In the genomic region with DNA sequence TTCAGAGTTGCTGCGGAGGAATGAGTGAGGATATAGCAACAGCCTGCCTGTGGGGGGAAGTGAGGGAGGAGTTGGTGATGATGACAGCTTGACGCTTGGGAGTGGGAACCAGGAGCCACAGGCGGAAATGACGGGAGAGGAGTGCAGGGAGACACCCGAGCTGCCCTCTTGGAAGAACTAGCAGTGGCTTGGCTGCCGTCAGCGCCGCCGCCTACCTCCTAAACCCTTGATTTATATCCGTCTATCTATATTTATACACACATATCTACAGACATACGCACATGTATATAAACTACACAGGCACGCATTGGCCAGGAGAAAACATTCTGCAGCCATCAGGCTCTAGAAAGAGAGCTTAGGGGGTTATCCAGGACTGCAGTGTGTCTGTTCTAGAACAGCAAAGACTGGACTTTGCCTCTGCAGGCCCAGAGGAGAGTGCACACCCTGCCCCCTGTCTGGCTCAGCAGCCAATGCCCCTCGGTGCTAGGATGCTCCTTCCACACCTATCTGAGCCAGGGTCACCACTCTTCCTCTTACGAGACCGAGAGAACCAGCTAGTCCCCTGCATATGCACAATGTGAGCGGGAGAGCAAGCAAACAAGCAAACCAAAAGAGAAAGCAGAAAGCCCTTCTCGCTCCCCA, we compare ENCODE assay signal across 8 cellular contexts. TPM values are rescaled to one million over a fixed set of nuclear protein-coding genes. Genes with fewer than 3 reads are reported as not detected.
DNase-seq lines count a peak whose midpoint lies in the region; ATAC-seq and TF ChIP-seq lines count a peak whose summit lies in the region.

No MANE protein-coding gene starts in this region.

- H3K36me3 ChIP-seq in WERI-Rb-1 (no peaks in the 10 kb centered on the region), right atrium auricular region (no peaks in the 10 kb centered on the region), skeletal muscle satellite cell (ENCODE audit: insufficient read depth, low read length) (no peaks in the 10 kb centered on the region)

- peak overlapping the region; percentile 40 for H3K27ac ChIP-seq in WERI-Rb-1
- peak overlapping the region in 1 of 2 donors; percentile 39 for H3K27ac ChIP-seq in right atrium auricular region

- H3K4me1 ChIP-seq in right atrium auricular region = peaks cover 0 to 27% of the 10 kb centered on the region in 2 donors
- H3K4me1 ChIP-seq in skeletal muscle satellite cell (ENCODE audit: control insufficient read depth, insufficient read depth, low read length) = peaks cover 13% of the 10 kb centered on the region

- TF ChIP-seq CTCF in WERI-Rb-1 (IDR thresholded peaks at IDR 0.05; ENCODE audit: low read depth, low read length) (no peak), right atrium auricular region (IDR thresholded peaks at IDR 0.05) (no peak)

- H3K27me3 ChIP-seq in WERI-Rb-1 (ENCODE audit: insufficient read depth, low read depth, severe bottlenecking) = no peaks in the 10 kb centered on the region
- H3K27me3 ChIP-seq in right atrium auricular region = no peaks in the 10 kb centered on the region
- H3K27me3 ChIP-seq in skeletal muscle satellite cell (ENCODE audit: control insufficient read depth, insufficient read depth, low read length) = peaks cover 16% of the 10 kb centered on the region

- H3K4me3 ChIP-seq in WERI-Rb-1 (ENCODE audit: low read depth, low read length) = no peak overlapping the region
- H3K4me3 ChIP-seq in right atrium auricular region = no peak overlapping the region
- peak overlapping the region; percentile 40 for H3K4me3 ChIP-seq in skeletal muscle satellite cell (ENCODE audit: low read length)

- no peaks in the 10 kb centered on the region for H3K9me3 ChIP-seq in WERI-Rb-1 (ENCODE audit: severe bottlenecking)
- no peaks in the 10 kb centered on the region for H3K9me3 ChIP-seq in right atrium auricular region
- H3K9me3 ChIP-seq in skeletal muscle satellite cell (replicated peaks; ENCODE audit: low read length) = no peaks in the 10 kb centered on the region

- H3K9ac ChIP-seq in skeletal muscle satellite cell (ENCODE audit: low read depth, low read length) = peak overlapping the region; percentile 23

- peak; percentile 77 for DNase-seq in HCEC 1CT
- DNase-seq in WERI-Rb-1 = peak; percentile 67
- DNase-seq in right atrium auricular region (ENCODE audit: low spot score) = peak; percentile 85
- no peak for DNase-seq in DMS114 treated with DMSO at 0.1 percent for 48 hours (lab: John Stamatoyannopoulos, UW; ENCODE audit: unreplicated experiment)
- no peak for DNase-seq in DMS53 (lab: John Stamatoyannopoulos, UW)

- H3K4me2 ChIP-seq in skeletal muscle satellite cell (ENCODE audit: low read length) = peak overlapping the region; percentile 74

- ATAC-seq in GM18873 (IDR thresholded peaks at IDR 0.05; ENCODE audit: low FRiP score, unreplicated experiment) = no peak
- no peak for ATAC-seq in GM21529 (IDR thresholded peaks at IDR 0.05; ENCODE audit: unreplicated experiment)

RNA-seq across cellular contexts. Expression of gene MAGEF1, which starts 45.3 kb away (rescaled TPM):
- 10 to 100 TPM; 26.9 to 32.2 TPM for total RNA-seq in right atrium auricular region
- total RNA-seq in skeletal muscle satellite cell (2012; rRNA removed) = 10.7 and 11.7 TPM in 2 replicates

RNA-seq across cellular contexts. Expression of gene VPS8, which starts 54.8 kb away (rescaled TPM):
- total RNA-seq in right atrium auricular region = 10 to 100 TPM; 22.7 to 23.0 TPM
- total RNA-seq in skeletal muscle satellite cell (2012; rRNA removed) = 33.9 and 36.2 TPM in 2 replicates

Comparison
In these comparisons a context has a peak if more than half of its experiments do, and no peak if none do; other contexts are left out.
1. DNase-seq: peak in HCEC 1CT (single experiment), WERI-Rb-1 (single experiment) and right atrium auricular region (single experiment); none in DMS114 treated with DMSO at 0.1 percent for 48 hours (single experiment) and DMS53 (single experiment).